34 cellular contexts compared by ENCODE assay signal in the genomic region with DNA sequence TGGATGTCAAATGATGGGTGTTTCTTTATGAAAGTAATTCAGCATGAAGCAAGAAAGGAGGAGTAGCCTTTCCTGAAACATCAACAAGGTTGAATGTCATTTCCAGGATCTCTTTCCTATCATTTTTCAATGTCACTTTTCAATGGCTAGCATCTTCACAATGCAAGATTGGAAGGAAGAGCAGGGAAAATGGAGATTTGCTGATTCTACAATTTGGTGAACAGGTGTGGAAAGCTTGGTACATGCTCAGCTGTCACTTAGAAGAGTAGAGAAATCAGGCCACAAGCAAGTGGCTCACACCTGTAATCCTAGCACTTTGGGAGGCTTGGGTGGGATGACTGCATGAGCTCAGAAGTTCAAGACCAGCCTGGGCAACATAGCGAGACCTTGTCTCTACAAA.
"Had no signal": no experiment of that assay in that cellular context is flagged by ENCODE, and none has a peak within 500 bp of the region (broad histone marks: within the 10 kb centered on the region; RNA-seq: fewer than 3 reads in every experiment).

No MANE protein-coding gene starts in this region.

- H3K27me3 ChIP-seq: MG63 had no signal

- DNase-seq: Karpas-422, Kasumi-1, MG63, MM.1S, MV-4-11, NCI-H1048, NCI-H1092, NCI-H1092 treated with DMSO at 0.1 percent for 48 hours, NCI-H1105, NCI-H1417, NCI-H1417 treated with DMSO at 0.1 percent for 48 hours, NCI-H1436, NCI-H1436 treated with DMSO at 0.1 percent for 48 hours, NCI-H146, NCI-H1694, NCI-H1694 treated with DMSO at 0.1 percent for 48 hours, NCI-H187, NCI-H187 treated with DMSO at 0.1 percent for 48 hours, NCI-H1930, NCI-H2029, NCI-H2029 treated with DMSO at 0.1 percent for 48 hours, NCI-H2081, NCI-H2081 treated with DMSO at 0.1 percent for 48 hours, NCI-H2107, NCI-H2171, NCI-H2171 treated with DMSO at 0.1 percent for 48 hours, NCI-H2227 treated with DMSO at 0.1 percent for 48 hours, NCI-H226, NCI-H345, NCI-H446, NCI-H446 treated with DMSO at 0.1 percent for 48 hours, NCI-H510A, NCI-H510A treated with DMSO at 0.1 percent for 48 hours, NCI-H524 had no signal

- H3K4me3 ChIP-seq: MG63 had no signal

- H3K36me3 ChIP-seq: MG63 had no signal

- H3K9me3 ChIP-seq: MG63 had no signal
